Comparison of ENCODE assay signal across 1 cellular context in genomic region chr2:58834404-58834803, GRCh38.
TF ChIP-seq lines count a peak whose summit lies in the region.

No MANE protein-coding gene starts in this region.

TF ChIP-seq in GM23338, 12 proteins besides CTCF, POLR2A, EP300 and RAD21 (continued from another document):
- TF ChIP-seq ZNF462 (CRISPR knock-in tag; IDR thresholded peaks at IDR 0.05) = no peak
